In the genomic region with DNA sequence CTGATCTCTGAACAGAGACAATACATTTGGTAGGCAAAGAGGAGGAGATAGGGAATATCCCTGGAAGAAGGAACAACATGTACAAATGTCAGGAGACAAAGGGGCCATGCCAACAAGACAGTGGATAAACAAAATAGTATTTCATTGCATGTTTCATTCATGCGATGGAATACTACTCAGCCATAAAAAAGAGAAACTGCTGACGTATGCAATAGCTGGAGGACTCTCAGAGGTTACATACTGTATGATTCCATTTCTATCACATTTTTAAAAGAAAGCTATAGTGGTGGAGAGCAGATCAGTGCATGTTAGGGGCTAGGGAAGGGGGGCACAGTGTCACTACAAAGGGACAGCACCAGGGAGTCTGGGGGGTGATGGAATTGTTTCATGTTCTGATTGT, we compare ENCODE assay signal across 33 cellular contexts.
"Had no signal": no experiment of that assay in that cellular context is flagged by ENCODE, and none has a peak within 500 bp of the region (broad histone marks: within the 10 kb centered on the region; RNA-seq: fewer than 3 reads in every experiment).

No MANE protein-coding gene starts in this region.

- DNase-seq: activated B cell treated with CpG ODN at 0.5 μM for 24 hours; activated CD4-positive, alpha-beta memory T cell treated with anti-CD3 and anti-CD28 coated beads for 36 hours; activated CD4-positive, alpha-beta T cell treated with anti-CD3 and anti-CD28 coated beads for 4 hours; activated CD4-positive, alpha-beta T cell treated with anti-CD3 and anti-CD28 coated beads, Interleukin-2, amount 10 ng/mL, durations not matched to agents 24 days and 14 days; activated CD4-positive, alpha-beta T cell treated with anti-CD3 and anti-CD28 coated beads, Interleukin-2, amount 50 U/mL, for 1 hour; activated CD4-positive, alpha-beta T cell treated with anti-CD3 and anti-CD28 coated beads, Interleukin-2, amount 50 U/mL, for 4 hours; activated CD4-positive, CD25-positive, alpha-beta regulatory T cell treated with anti-CD3 and anti-CD28 coated beads, Interleukin-2, amount 50 U/mL, for 72 hours; activated CD8-positive, alpha-beta memory T cell treated with anti-CD3 and anti-CD28 coated beads, Interleukin-2, amount 50 U/mL, for 4 hours; activated CD8-positive, alpha-beta T cell treated with anti-CD3 and anti-CD28 coated beads for 36 hours; activated effector memory CD4-positive, alpha-beta T cell treated with anti-CD3 and anti-CD28 coated beads, Interleukin-2, amount 50 U/mL, for 16 hours; activated gamma-delta T cell treated with Interleukin-2 at 50 U/mL for 16 hours; activated naive CD4-positive, alpha-beta T cell; activated naive CD4-positive, alpha-beta T cell treated with anti-CD3 and anti-CD28 coated beads for 36 hours; activated naive CD4-positive, alpha-beta T cell treated with anti-CD3 and anti-CD28 coated beads, Interleukin-2, amount 50 U/mL, for 16 hours; activated naive CD8-positive, alpha-beta T cell treated with anti-CD3 and anti-CD28 coated beads for 36 hours; activated T-cell treated with anti-CD3 and anti-CD28 coated beads for 4 hours; activated T-cell treated with anti-CD3 and anti-CD28 coated beads, Interleukin-2, amount 50 U/mL, for 1 hour; activated T-cell treated with anti-CD3 and anti-CD28 coated beads, Interleukin-2, amount 50 U/mL, for 4 hours; activated T-cell treated with anti-CD3 and anti-CD28 coated beads, Interleukin-2, amount 50 U/mL, for 72 hours; adrenal gland; amniotic stem cell; aorta; body of pancreas; brain microvascular endothelial cell; central memory CD4-positive, alpha-beta T cell; T-helper 2 cell; T-helper 9 cell had no signal

- H3K9me3 ChIP-seq: adrenal gland, body of pancreas, breast epithelium had no signal

- H3K27me3 ChIP-seq: brain microvascular endothelial cell, breast epithelium had no signal

- H3K4me3 ChIP-seq: adrenal gland, body of pancreas, breast epithelium had no signal

- FAIRE-seq: astrocyte, TTC549 had no signal

- ATAC-seq: activated CD8-positive, alpha-beta T cell treated with anti-CD3 and anti-CD28 coated beads for 36 hours; activated naive CD4-positive, alpha-beta T cell treated with anti-CD3 and anti-CD28 coated beads, Interleukin-2, amount 50 U/mL, for 72 hours; activated T-cell treated with anti-CD3 and anti-CD28 coated beads, Interleukin-2, amount 50 U/mL, for 4 hours; activated T-cell treated with anti-CD3 and anti-CD28 coated beads, Interleukin-2, amount 50 U/mL, for 72 hours; activated T-helper 17 cell treated with anti-CD3 and anti-CD28 coated beads, Interleukin-2, amount 50 U/mL, for 72 hours; body of pancreas had no signal

- H3K4me1 ChIP-seq: adrenal gland, body of pancreas, breast epithelium had no signal

- H3K27ac ChIP-seq: adrenal gland, body of pancreas, brain microvascular endothelial cell, breast epithelium, VCaP had no signal

- H3K36me3 ChIP-seq: adrenal gland, brain microvascular endothelial cell, breast epithelium had no signal
